Comparison of ENCODE assay signal across 24 cellular contexts in the genomic region with DNA sequence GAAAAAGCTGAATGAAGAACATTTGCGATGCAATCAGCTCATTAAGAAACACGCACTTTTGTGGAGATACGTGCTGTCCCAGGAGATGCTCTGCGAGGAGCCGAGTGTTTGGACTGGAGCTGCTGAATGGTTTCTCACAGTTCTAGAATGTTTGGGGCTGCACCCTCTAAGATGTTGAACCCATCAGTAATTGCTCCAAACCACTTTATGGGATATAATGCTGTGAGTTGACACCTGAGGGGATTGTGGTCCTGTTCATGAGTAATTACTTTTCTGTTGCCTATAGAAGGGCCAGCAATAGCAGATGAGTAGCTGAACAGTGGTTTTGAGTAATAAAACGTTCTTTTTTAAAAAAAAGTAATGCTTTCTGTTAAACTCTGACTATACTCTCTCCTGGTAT.
DNase-seq lines count a peak whose midpoint lies in the region; ATAC-seq, FAIRE-seq and TF ChIP-seq lines count a peak whose summit lies in the region.
"Had no signal": no experiment of that assay in that cellular context is flagged by ENCODE, and none has a peak within 500 bp of the region (broad histone marks: within the 10 kb centered on the region; RNA-seq: fewer than 3 reads in every experiment).

No MANE protein-coding gene starts in this region.

- no peaks in the 10 kb centered on the region for H3K27me3 Mint-ChIP-seq in activated CD4-positive, alpha-beta T cell treated with anti-CD3 and anti-CD28 coated beads for 36 hours
- no peaks in the 10 kb centered on the region for H3K27me3 Mint-ChIP-seq in activated CD8-positive, alpha-beta T cell treated with anti-CD3 and anti-CD28 coated beads, Interleukin-2, amount 10 ng/mL, durations not matched to agents 7 days and 5 days (ENCODE audit: low read depth)
- no peaks in the 10 kb centered on the region for H3K27me3 Mint-ChIP-seq in naive thymus-derived CD4-positive, alpha-beta T cell

- no peaks in the 10 kb centered on the region for H3K9me3 Mint-ChIP-seq in activated CD4-positive, alpha-beta T cell treated with anti-CD3 and anti-CD28 coated beads for 36 hours (ENCODE audit: low read depth)
- no peaks in the 10 kb centered on the region for H3K9me3 Mint-ChIP-seq in activated CD8-positive, alpha-beta T cell treated with anti-CD3 and anti-CD28 coated beads, Interleukin-2, amount 10 ng/mL, durations not matched to agents 7 days and 5 days (ENCODE audit: insufficient read depth)
- peaks cover 0 to 5% (median 0%) of the 10 kb centered on the region in 11 donors for H3K9me3 Mint-ChIP-seq in naive thymus-derived CD4-positive, alpha-beta T cell
- H3K9me3 Mint-ChIP-seq: GM23338 had no signal

- peaks cover 96% of the 10 kb centered on the region for H3K4me1 Mint-ChIP-seq in activated CD4-positive, alpha-beta T cell treated with anti-CD3 and anti-CD28 coated beads for 36 hours
- H3K4me1 Mint-ChIP-seq in activated CD8-positive, alpha-beta T cell treated with anti-CD3 and anti-CD28 coated beads, Interleukin-2, amount 10 ng/mL, durations not matched to agents 7 days and 5 days (ENCODE audit: low read depth) = peaks cover 97% of the 10 kb centered on the region
- peaks cover 66 to 99% (median 95%) of the 10 kb centered on the region in 7 donors for H3K4me1 Mint-ChIP-seq in naive thymus-derived CD4-positive, alpha-beta T cell
- H3K4me1 Mint-ChIP-seq: brain, nephron progenitor cell had no signal

- no peaks in the 10 kb centered on the region for H3K27me3 ChIP-seq in naive thymus-derived CD4-positive, alpha-beta T cell (ENCODE audit: control insufficient read depth in 2 of 2, insufficient read depth in 2 of 2, low read length in 2 of 2)
- H3K27me3 ChIP-seq in PC-3 (ENCODE audit: low read length) = peaks cover 74% of the 10 kb centered on the region
- H3K27me3 ChIP-seq: tibial nerve had no signal

- DNase-seq in activated CD4-positive, alpha-beta T cell treated with anti-CD3 and anti-CD28 coated beads for 36 hours = peak; percentile 58
- no peak for DNase-seq in activated CD4-positive, alpha-beta T cell treated with anti-CD3 and anti-CD28 coated beads for 48 hours
- no peak for DNase-seq in GM19239 (ENCODE audit: insufficient read length, low spot score)
- DNase-seq in activated CD8-positive, alpha-beta T cell treated with anti-CD3 and anti-CD28 coated beads, Interleukin-2, amount 10 ng/mL, durations not matched to agents 7 days and 5 days = no peak
- DNase-seq in naive thymus-derived CD4-positive, alpha-beta T cell = no peak
- DNase-seq in PC-3 = no peak
- DNase-seq in NCI-H345 (lab: John Stamatoyannopoulos, UW) = no peak
- DNase-seq: 8988T; activated CD4-positive, alpha-beta T cell treated with anti-CD3 and anti-CD28 coated beads, Interleukin-2, amount 50 U/mL, for 48 hours; C1 segment of cervical spinal cord; foreskin melanocyte; hypothalamus; kidney glomerular epithelial cell; mesendoderm; NCI-H1436; NCI-H774; nephron progenitor cell had no signal

- H4K20me1 ChIP-seq in PC-3 (ENCODE audit: low read length) = no peaks in the 10 kb centered on the region

- H3K27ac ChIP-seq in naive thymus-derived CD4-positive, alpha-beta T cell (ENCODE audit: low read depth, low read length) = peak overlapping the region; percentile 94
- no peak overlapping the region for H3K27ac ChIP-seq in PC-3 (ENCODE audit: low read length)
- H3K27ac ChIP-seq: epithelial cell of prostate, SK-N-MC, tibial nerve had no signal

- FAIRE-seq in GM19239 (lab: Jason Lieb, UNC) = peak; percentile 45

- no peak overlapping the region for H3K4me2 ChIP-seq in PC-3 (ENCODE audit: low read length)
- H3K4me2 ChIP-seq: GM23338, smooth muscle cell had no signal

- H3F3A ChIP-seq in PC-3 (ENCODE audit: low read length, unreplicated experiment) = no peaks in the 10 kb centered on the region

- no peak for TF ChIP-seq CTCF in PC-3 (conservative IDR thresholded peaks at IDR 0.05; ENCODE audit: low read depth, low read length)

- no peaks in the 10 kb centered on the region for H3K9me3 ChIP-seq in naive thymus-derived CD4-positive, alpha-beta T cell (ENCODE audit: control insufficient read depth in 2 of 3, low read length in 3 of 3)
- H3K9me3 ChIP-seq in PC-3 (ENCODE audit: low read length) = no peaks in the 10 kb centered on the region

- H3K9ac ChIP-seq in PC-3 (ENCODE audit: low read length) = no peak overlapping the region

- peak overlapping the region; percentile 88 for H3K27ac Mint-ChIP-seq in activated CD4-positive, alpha-beta T cell treated with anti-CD3 and anti-CD28 coated beads for 36 hours
- peak overlapping the region; percentile 76 for H3K27ac Mint-ChIP-seq in activated CD8-positive, alpha-beta T cell treated with anti-CD3 and anti-CD28 coated beads, Interleukin-2, amount 10 ng/mL, durations not matched to agents 7 days and 5 days
- H3K27ac Mint-ChIP-seq in naive thymus-derived CD4-positive, alpha-beta T cell = peak overlapping the region in 6 of 9 donors; percentile 80 to 100 (median 96)
- H3K27ac Mint-ChIP-seq: brain, GM23338, nephron progenitor cell had no signal

- H3K36me3 ChIP-seq in naive thymus-derived CD4-positive, alpha-beta T cell (ENCODE audit: control insufficient read depth in 2 of 3, insufficient read depth in 3 of 3, low read length in 3 of 3) = peaks cover 17 to 53% (median 20%) of the 10 kb centered on the region in 3 experiments
- H3K36me3 ChIP-seq in PC-3 (ENCODE audit: low read depth, low read length) = no peaks in the 10 kb centered on the region; the same call in 1 of the 2 replicates
- H3K36me3 ChIP-seq: tibial nerve had no signal

- H3K36me3 Mint-ChIP-seq in activated CD4-positive, alpha-beta T cell treated with anti-CD3 and anti-CD28 coated beads for 36 hours (ENCODE audit: low read depth) = peaks cover 86% of the 10 kb centered on the region
- H3K36me3 Mint-ChIP-seq in activated CD8-positive, alpha-beta T cell treated with anti-CD3 and anti-CD28 coated beads, Interleukin-2, amount 10 ng/mL, durations not matched to agents 7 days and 5 days (ENCODE audit: low read depth) = peaks cover 92% of the 10 kb centered on the region
- peaks cover 11 to 70% (median 53%) of the 10 kb centered on the region in 5 donors for H3K36me3 Mint-ChIP-seq in naive thymus-derived CD4-positive, alpha-beta T cell
- H3K36me3 Mint-ChIP-seq: brain had no signal

- no peaks in the 10 kb centered on the region for H3K9me2 ChIP-seq in PC-3 (replicated peaks; ENCODE audit: low read length)

- H3K4me3 Mint-ChIP-seq in activated CD4-positive, alpha-beta T cell treated with anti-CD3 and anti-CD28 coated beads for 36 hours = peak overlapping the region; percentile 41
- peak overlapping the region; percentile 13 for H3K4me3 Mint-ChIP-seq in activated CD8-positive, alpha-beta T cell treated with anti-CD3 and anti-CD28 coated beads, Interleukin-2, amount 10 ng/mL, durations not matched to agents 7 days and 5 days
- peak overlapping the region; percentile 51 to 89 (median 66) for H3K4me3 Mint-ChIP-seq in naive thymus-derived CD4-positive, alpha-beta T cell
- H3K4me3 Mint-ChIP-seq: brain, GM23338, nephron progenitor cell had no signal

- POLR2A ChIA-PET in activated CD4-positive, alpha-beta T cell treated with anti-CD3 and anti-CD28 coated beads for 36 hours (lab: Charles Lee) = interaction anchor here (0.5 to 3.7 kb wide), 29 partner anchors 9 to 275 kb away, joined by 3 to 86 read pairs (median 6); a partner anchor contains a TSS
- POLR2A ChIA-PET in activated CD8-positive, alpha-beta T cell treated with anti-CD3 and anti-CD28 coated beads, Interleukin-2, amount 10 ng/mL, durations not matched to agents 7 days and 5 days (lab: Charles Lee) = interaction anchor here (0.6 to 5.2 kb wide), 18 partner anchors 8 to 162 kb away, joined by 3 to 38 read pairs (median 8); a partner anchor contains a TSS
- POLR2A ChIA-PET in naive thymus-derived CD4-positive, alpha-beta T cell (lab: Charles Lee) = interaction anchor here (0.6 to 43.0 kb wide), 13 partner anchors 3 to 224 kb away, joined by 3 to 2368 read pairs (median 7); a partner anchor contains a TSS
- POLR2A ChIA-PET in PC-3 (lab: Charles Lee; ENCODE audit: unreplicated experiment) = no interaction called here

- H3K4me3 ChIP-seq in naive thymus-derived CD4-positive, alpha-beta T cell (ENCODE audit: low read length) = no peak overlapping the region
- no peak overlapping the region for H3K4me3 ChIP-seq in PC-3 (ENCODE audit: low read length)
- H3K4me3 ChIP-seq: GM23338, SK-N-MC, smooth muscle cell, tibial nerve had no signal

- no TSS peak for BruUV-seq in PC-3 (replicated peaks; lab: Mats Ljungman, UMichigan)

- H2AFZ ChIP-seq in PC-3 (ENCODE audit: low read length) = no peak overlapping the region
- H2AFZ ChIP-seq: GM23338 had no signal

- intact Hi-C loops in activated CD4-positive, alpha-beta T cell treated with anti-CD3 and anti-CD28 coated beads for 36 hours (cut with DNase I, micrococcal nuclease) = loop anchor here (1.0 to 5.0 kb wide), 7 partner anchors 15 to 50 kb away; no protein-coding TSS in a partner anchor
- intact Hi-C loops in naive thymus-derived CD4-positive, alpha-beta T cell (cut with micrococcal nuclease) = loop anchor here in 1 of 2 donors (1.0 kb wide), 1 partner anchor 219 kb away; no protein-coding TSS in a partner anchor
- intact Hi-C loops in PC-3 (cut with micrococcal nuclease) = no loop called here

- H3K4me1 ChIP-seq in naive thymus-derived CD4-positive, alpha-beta T cell (ENCODE audit: control insufficient read depth in 2 of 2, insufficient read depth in 2 of 2, low read length in 2 of 2) = peaks cover 87 to 94% of the 10 kb centered on the region in 2 donors
- H3K4me1 ChIP-seq in PC-3 (ENCODE audit: insufficient read depth, low read length) = no peaks in the 10 kb centered on the region
- H3K4me1 ChIP-seq: tibial nerve had no signal

- CTCF ChIA-PET in activated CD4-positive, alpha-beta T cell treated with anti-CD3 and anti-CD28 coated beads for 36 hours (lab: Charles Lee) = interaction anchor here (0.6 to 13.7 kb wide), 37 partner anchors 10 to 275 kb away, joined by 3 to 214 read pairs (median 6); a partner anchor contains a TSS
- CTCF ChIA-PET in activated CD8-positive, alpha-beta T cell treated with anti-CD3 and anti-CD28 coated beads, Interleukin-2, amount 10 ng/mL, durations not matched to agents 7 days and 5 days (lab: Charles Lee) = interaction anchor here (0.9 to 18.3 kb wide), 26 partner anchors 8 to 275 kb away, joined by 3 to 322 read pairs (median 10); a partner anchor contains a TSS
- CTCF ChIA-PET in naive thymus-derived CD4-positive, alpha-beta T cell (lab: Charles Lee) = interaction anchor here (0.6 to 15.2 kb wide), 28 partner anchors 9 to 225 kb away, joined by 3 to 210 read pairs (median 5); a partner anchor contains a TSS
- CTCF ChIA-PET in PC-3 (lab: Charles Lee) = no interaction called here

- no peaks in the 10 kb centered on the region for H3K79me2 ChIP-seq in PC-3 (ENCODE audit: low read length)

- ATAC-seq in activated CD4-positive, alpha-beta T cell treated with anti-CD3 and anti-CD28 coated beads for 36 hours = peak; percentile 64
- no peak for ATAC-seq in activated CD8-positive, alpha-beta T cell treated with anti-CD3 and anti-CD28 coated beads, Interleukin-2, amount 10 ng/mL, durations not matched to agents 7 days and 5 days
- ATAC-seq in naive thymus-derived CD4-positive, alpha-beta T cell = no peak
- ATAC-seq in PC-3 (no peak), HG03139 (IDR thresholded peaks at IDR 0.05; ENCODE audit: unreplicated experiment) (no peak)
- ATAC-seq: GM23338 had no signal

Comparison
In these comparisons a context has a peak if more than half of its experiments do, and no peak if none do; other contexts are left out.
1. H3K4me3 Mint-ChIP-seq: peak in every context shown above with its lines; median percentile 66 in naive thymus-derived CD4-positive, alpha-beta T cell; 41 in activated CD4-positive, alpha-beta T cell treated with anti-CD3 and anti-CD28 coated beads for 36 hours; 13 in activated CD8-positive, alpha-beta T cell treated with anti-CD3 and anti-CD28 coated beads, Interleukin-2, amount 10 ng/mL, durations not matched to agents 7 days and 5 days.